Comparison of ENCODE assay signal across 17 cellular contexts in the genomic region with DNA sequence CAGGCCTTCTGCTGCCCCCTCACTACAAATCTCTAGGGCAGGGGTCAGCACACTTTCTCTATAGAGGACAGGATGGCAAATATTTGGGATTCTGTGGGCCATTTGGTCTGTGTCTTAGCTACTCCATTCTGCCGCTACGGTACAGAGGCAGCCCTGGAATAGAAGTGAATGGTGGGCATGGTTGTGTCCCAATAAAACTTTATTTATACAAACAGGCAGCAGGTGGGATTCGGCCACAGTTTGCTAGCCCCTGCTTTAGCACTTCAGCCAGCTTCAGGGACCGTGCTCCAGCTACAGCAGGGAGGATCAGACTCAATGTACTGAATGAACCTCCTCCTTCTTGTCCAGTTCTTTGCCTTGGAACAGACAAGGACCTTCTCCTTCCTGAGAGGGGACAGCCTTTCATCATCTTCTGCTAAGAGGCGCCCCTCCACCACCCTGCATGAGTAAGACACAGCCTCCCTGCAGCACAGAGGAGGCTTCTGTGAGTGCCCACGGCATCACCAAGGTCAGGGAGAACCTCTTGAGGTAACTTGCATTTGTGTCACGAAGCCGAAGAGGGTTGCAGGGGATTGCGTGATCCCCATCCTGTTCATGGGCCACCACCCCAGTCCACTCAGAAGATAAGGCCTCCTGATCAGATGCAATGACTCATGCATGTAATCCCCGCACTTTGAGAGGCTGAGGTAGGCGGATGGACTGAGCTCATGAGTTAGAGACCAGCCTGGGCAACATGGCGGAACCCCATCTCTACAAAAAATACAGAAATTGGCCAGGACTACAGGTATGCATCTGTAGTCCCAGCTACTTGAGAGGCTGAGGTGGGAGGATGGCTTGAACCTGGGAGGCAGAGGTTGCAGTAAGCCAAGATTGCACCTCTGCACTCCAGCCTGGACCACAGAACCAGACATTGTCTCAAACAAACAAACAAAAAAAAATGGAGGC. TPM values are rescaled to one million over a fixed set of nuclear protein-coding genes. Genes with fewer than 3 reads are reported as not detected.
A peak's percentile ranks its signal among the peaks of the same experiment; 100 is the strongest.
DNase-seq lines count a peak whose midpoint lies in the region; ATAC-seq and TF ChIP-seq lines count a peak whose summit lies in the region.
"Had no signal": no experiment of that assay in that cellular context is flagged by ENCODE, and none has a peak within 500 bp of the region (broad histone marks: within the 10 kb centered on the region; RNA-seq: fewer than 3 reads in every experiment).

No MANE protein-coding gene starts in this region.

- intact Hi-C loops in esophagus muscularis mucosa (cut with DNase I): no loop called here

- H4K20me1 ChIP-seq in OCI-LY1 (ENCODE audit: insufficient read depth, low read length): no peaks in the 10 kb centered on the region
- peaks cover 66% of the 10 kb centered on the region for H4K20me1 ChIP-seq in smooth muscle cell (ENCODE audit: low read depth)

- WGBS in esophagus muscularis mucosa: 86% methylated on average over 12 of the region's 12 CpGs
- 84% methylated on average over 12 of the region's 12 CpGs for WGBS in smooth muscle cell (ENCODE audit: low lambda C conversion rate)

- peak overlapping the region; percentile 15; the same call in 1 of the 2 replicates for H3K4me3 ChIP-seq in GM12864 (ENCODE audit: low read depth, low read length)
- peak overlapping the region; percentile 33 for H3K4me3 ChIP-seq in OCI-LY1 (ENCODE audit: low read depth, low read length, poor library complexity, severe bottlenecking)
- no peak overlapping the region for H3K4me3 ChIP-seq in esophagus muscularis mucosa
- H3K4me3 ChIP-seq in smooth muscle cell: no peak overlapping the region
- H3K4me3 ChIP-seq: left lung had no signal

- H3K27ac ChIP-seq in OCI-LY1 (ENCODE audit: low read depth, low read length, poor library complexity, severe bottlenecking): peak overlapping the region; percentile 99
- H3K27ac ChIP-seq in esophagus muscularis mucosa (replicated peaks in 1 of 4): peak overlapping the region in 3 of 4 donors; percentile 22 to 60 (median 23)
- H3K27ac ChIP-seq in smooth muscle cell (ENCODE audit: low read depth): peak overlapping the region; percentile 39
- H3K27ac ChIP-seq: left lung had no signal

- H3K36me3 ChIP-seq in OCI-LY1 (ENCODE audit: insufficient read depth, low read length) (peaks cover 54% of the 10 kb centered on the region), esophagus muscularis mucosa (peaks cover 42 to 56% (median 54%) of the 10 kb centered on the region in 4 donors), smooth muscle cell (ENCODE audit: low read depth) (no peaks in the 10 kb centered on the region)

- H3F3A ChIP-seq in OCI-LY1 (ENCODE audit: insufficient read depth, low read length): peaks cover 6% of the 10 kb centered on the region; the same call in 1 of the 2 replicates
- no peaks in the 10 kb centered on the region for H3F3A ChIP-seq in smooth muscle cell (ENCODE audit: low read depth)

- peaks cover 51% of the 10 kb centered on the region for H3K4me1 ChIP-seq in OCI-LY1 (ENCODE audit: insufficient read depth, low read length, severe bottlenecking)
- peaks cover 19 to 59% (median 43%) of the 10 kb centered on the region in 4 donors for H3K4me1 ChIP-seq in esophagus muscularis mucosa
- H3K4me1 ChIP-seq in smooth muscle cell (ENCODE audit: low read depth): peaks cover 12% of the 10 kb centered on the region

- TF ChIP-seq CTCF in GM12864 (IDR thresholded peaks at IDR 0.05; ENCODE audit: low read depth, low read length, missing control alignments) (no peak), OCI-LY1 (IDR thresholded peaks at IDR 0.05; ENCODE audit: low read length) (no peak), esophagus muscularis mucosa (IDR thresholded peaks at IDR 0.05) (no peak), smooth muscle cell (IDR thresholded peaks at IDR 0.05; ENCODE audit: borderline replicate concordance, insufficient read depth, poor library complexity, severe bottlenecking) (no peak), GM10248 (IDR thresholded peaks at IDR 0.05; ENCODE audit: control extremely low read depth, extremely low read depth, low read depth, missing control alignments) (no peak)

- H3K9ac ChIP-seq in OCI-LY1 (ENCODE audit: low read length) (peak overlapping the region; percentile 68), smooth muscle cell (ENCODE audit: low read depth) (no peak overlapping the region)

- CTCF ChIA-PET in GM10248 (lab: Yijun Ruan, JAX): interaction anchor here (1.0 to 4.3 kb wide), 3 partner anchors 10 to 175 kb away, joined by 3 to 42 read pairs (median 28); no protein-coding TSS in a partner anchor

- H2AFZ ChIP-seq in OCI-LY1 (ENCODE audit: low read length) (no peak overlapping the region), smooth muscle cell (ENCODE audit: low read depth) (no peak overlapping the region)

- no peak for ATAC-seq in HG02610 (IDR thresholded peaks at IDR 0.05; ENCODE audit: unreplicated experiment)
- ATAC-seq in HG02642 (IDR thresholded peaks at IDR 0.05; ENCODE audit: poor library complexity, unreplicated experiment): no peak
- ATAC-seq: left lung, T-helper 17 cell had no signal

- H3K4me2 ChIP-seq in OCI-LY1 (ENCODE audit: low read length) (peak overlapping the region; percentile 68), smooth muscle cell (no peak overlapping the region)

- H3K79me2 ChIP-seq in OCI-LY1 (ENCODE audit: insufficient read depth, low read length): no peaks in the 10 kb centered on the region
- H3K79me2 ChIP-seq in smooth muscle cell (ENCODE audit: low read depth): peaks cover 49% of the 10 kb centered on the region

- POLR2A ChIA-PET in GM10248 (lab: Yijun Ruan, JAX): no interaction called here

- no peaks in the 10 kb centered on the region for H3K9me3 ChIP-seq in OCI-LY1 (ENCODE audit: low read length)
- H3K9me3 ChIP-seq in esophagus muscularis mucosa: no peaks in the 10 kb centered on the region
- H3K9me3 ChIP-seq in smooth muscle cell (replicated peaks; ENCODE audit: low read depth): no peaks in the 10 kb centered on the region
- H3K9me3 ChIP-seq: left lung had no signal

- H3K27me3 ChIP-seq in OCI-LY1 (ENCODE audit: insufficient read depth, low read length) (no peaks in the 10 kb centered on the region), esophagus muscularis mucosa (no peaks in the 10 kb centered on the region), smooth muscle cell (ENCODE audit: low read depth) (no peaks in the 10 kb centered on the region)
- H3K27me3 ChIP-seq: left lung had no signal

- no peak for TF ChIP-seq POLR2A in esophagus muscularis mucosa (IDR thresholded peaks at IDR 0.05; ENCODE audit: low read depth)

- TF ChIP-seq EP300 in esophagus muscularis mucosa (IDR thresholded peaks at IDR 0.05): no peak

- DNase-seq in GM12864 (ENCODE audit: low read depth): no peak
- no peak for DNase-seq in esophagus muscularis mucosa (ENCODE audit: extremely low spot score)
- DNase-seq in smooth muscle cell (lab: John Stamatoyannopoulos, UW; ENCODE audit: unreplicated experiment): no peak
- DNase-seq in activated effector memory CD4-positive, alpha-beta T cell treated with anti-CD3 and anti-CD28 coated beads, Interleukin-2, amount 50 U/mL, for 16 hours: no peak
- DNase-seq in GM10248 (ENCODE audit: extremely low spot score): no peak
- DNase-seq: activated CD4-positive, CD25-positive, alpha-beta regulatory T cell treated with anti-CD3 and anti-CD28 coated beads, Interleukin-2, amount 50 U/mL, for 72 hours; activated CD8-positive, alpha-beta memory T cell treated with anti-CD3 and anti-CD28 coated beads, Interleukin-2, amount 50 U/mL, for 4 hours; activated naive CD4-positive, alpha-beta T cell treated with Interleukin-2 at 50 U/mL for 16 hours; GF-D8; left lung; NCI-H2081 treated with DMSO at 0.1 percent for 48 hours; NCI-H526 treated with DMSO at 0.1 percent for 48 hours; stimulated activated CD4-positive, alpha-beta T cell treated with anti-CD3 and anti-CD28 coated beads, Interleukin-12 subunit alpha, Interleukin-12 subunit beta, amount 100 ng/mL, for 4 hours; T-helper 17 cell had no signal

- H3K9me2 ChIP-seq in OCI-LY1 (ENCODE audit: low read depth, low read length): no peaks in the 10 kb centered on the region

RNA-seq across cellular contexts. Expression of gene C11orf24, which starts 4.6 kb away (rescaled TPM):
- total RNA-seq in esophagus muscularis mucosa (10 to 100 TPM; 27.0 to 41.5 (median 31.5) TPM), smooth muscle cell (48.6 and 58.1 TPM in 2 replicates)
- 94.1 and 97.5 TPM in 2 replicates for polyA plus RNA-seq in smooth muscle cell

RNA-seq across cellular contexts. Expression of gene LRP5, which starts 45.2 kb away (rescaled TPM):
- total RNA-seq in esophagus muscularis mucosa (10 to 100 TPM; 34.0 to 78.4 (median 56.2) TPM), smooth muscle cell (16.1 and 17.7 TPM in 2 replicates)
- polyA plus RNA-seq in smooth muscle cell: 26.5 and 26.6 TPM in 2 replicates

RNA-seq across cellular contexts. Expression of gene KMT5B, which starts 54.1 kb away (rescaled TPM):
- total RNA-seq in esophagus muscularis mucosa: 10 to 100 TPM; 28.7 to 49.4 (median 43.3) TPM
- 26.5 and 35.0 TPM in 2 replicates for total RNA-seq in smooth muscle cell
- polyA plus RNA-seq in smooth muscle cell: 32.1 and 32.9 TPM in 2 replicates

Comparison
In these comparisons a context has a peak if more than half of its experiments do, and no peak if none do; other contexts are left out.
1. H3K4me3 ChIP-seq: peak in GM12864 (single experiment) and OCI-LY1 (single experiment); none in esophagus muscularis mucosa (0 of 4) and smooth muscle cell (single experiment).
2. H3K27ac ChIP-seq: peak in every context shown above with its lines; median percentile 99 in OCI-LY1; 39 in smooth muscle cell; 23 in esophagus muscularis mucosa.